In the genomic region with DNA sequence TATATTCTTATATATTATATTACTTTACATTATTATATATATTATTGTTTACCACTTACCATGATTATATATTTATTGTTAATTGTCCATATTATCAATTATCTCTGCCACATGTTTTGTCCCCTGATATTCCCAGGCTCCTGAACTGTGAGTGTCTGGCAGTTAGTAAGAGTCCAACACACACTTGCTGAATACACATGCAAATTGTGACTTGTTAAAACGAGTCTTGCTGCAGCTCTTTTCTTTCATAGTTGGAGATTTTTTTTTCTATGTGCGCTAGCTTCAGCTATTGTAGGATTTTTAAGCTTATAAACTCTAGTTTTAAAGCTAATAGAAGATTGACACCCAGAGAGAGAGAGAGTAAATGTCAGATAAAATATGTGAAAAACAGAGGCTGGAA, we compare ENCODE assay signal across 23 cellular contexts.
"Had no signal": no experiment of that assay in that cellular context is flagged by ENCODE, and none has a peak within 500 bp of the region (broad histone marks: within the 10 kb centered on the region; RNA-seq: fewer than 3 reads in every experiment).

No MANE protein-coding gene starts in this region.

- H3K4me1 Mint-ChIP-seq: activated naive CD4-positive, alpha-beta T cell treated with anti-CD3 and anti-CD28 coated beads, Interleukin-2, amount 50 U/mL, for 24 hours; central memory CD8-positive, alpha-beta T cell; naive thymus-derived CD8-positive, alpha-beta T cell; stimulated activated naive B cell treated with anti-CD40 and anti-IgM and Interleukin-4, amounts not matched to agents 10 μg/mL and 1 μg/mL and 100 μg/mL, for 72 hours had no signal

- H3K4me1 ChIP-seq: breast epithelium, lower lobe of right lung, right lobe of liver had no signal

- H3K27ac ChIP-seq: lower lobe of right lung, neutrophil, right lobe of liver, WERI-Rb-1 had no signal

- H3K27me3 ChIP-seq: breast epithelium, neutrophil, right lobe of liver, testis, uterus had no signal

- H3K36me3 ChIP-seq: breast epithelium, lower lobe of right lung, neutrophil, right lobe of liver, uterus, WERI-Rb-1 had no signal

- H3K36me3 Mint-ChIP-seq: activated naive CD4-positive, alpha-beta T cell treated with anti-CD3 and anti-CD28 coated beads, Interleukin-2, amount 50 U/mL, for 24 hours; naive thymus-derived CD8-positive, alpha-beta T cell had no signal

- DNase-seq: activated CD4-positive, CD25-positive, alpha-beta regulatory T cell treated with anti-CD3 and anti-CD28 coated beads, Interleukin-2, amount 50 U/mL, for 72 hours; activated gamma-delta T cell treated with Interleukin-2 at 50 U/mL for 16 hours; activated T-cell treated with anti-CD3 and anti-CD28 coated beads, Interleukin-2, amount 50 U/mL, for 1 hour; aorta; effector memory CD4-positive, alpha-beta T cell; islet precursor cell; lower lobe of right lung; naive thymus-derived CD8-positive, alpha-beta T cell; right lobe of liver; stimulated activated CD4-positive, alpha-beta T cell treated with anti-CD3 and anti-CD28 coated beads, Interleukin-2, amount 100 ng/mL, for 48 hours; stimulated activated CD8-positive, alpha-beta memory T cell treated with anti-CD3 and anti-CD28 coated beads, Interleukin-4, amount 100 ng/mL, for 48 hours; stimulated activated naive B cell treated with anti-CD40 and anti-IgM and Interleukin-4, amounts not matched to agents 10 μg/mL and 1 μg/mL and 100 μg/mL, for 72 hours; testis; trophoblast cell; uterus had no signal

- H3K9me3 Mint-ChIP-seq: activated naive CD4-positive, alpha-beta T cell treated with anti-CD3 and anti-CD28 coated beads, Interleukin-2, amount 50 U/mL, for 24 hours; central memory CD8-positive, alpha-beta T cell; T-helper 2 cell treated with Interferon-gamma antibody and Interleukin-4, amounts not matched to agents 5 μg/mL and 100 μg/mL, for 36 hours had no signal

- ATAC-seq: lower lobe of right lung; naive thymus-derived CD8-positive, alpha-beta T cell; right lobe of liver; stimulated activated naive B cell treated with anti-CD40 and anti-IgM and Interleukin-4, amounts not matched to agents 10 μg/mL and 1 μg/mL and 100 μg/mL, for 72 hours had no signal

- H3K4me3 ChIP-seq: breast epithelium, lower lobe of right lung, right lobe of liver, testis, uterus had no signal

- H3K4me3 Mint-ChIP-seq: activated naive CD4-positive, alpha-beta T cell treated with anti-CD3 and anti-CD28 coated beads, Interleukin-2, amount 50 U/mL, for 24 hours; central memory CD8-positive, alpha-beta T cell; naive thymus-derived CD8-positive, alpha-beta T cell; stimulated activated naive B cell treated with anti-CD40 and anti-IgM and Interleukin-4, amounts not matched to agents 10 μg/mL and 1 μg/mL and 100 μg/mL, for 72 hours; T-helper 2 cell treated with Interferon-gamma antibody and Interleukin-4, amounts not matched to agents 5 μg/mL and 100 μg/mL, for 36 hours had no signal

- FAIRE-seq: colon, endothelial cell of umbilical vein had no signal

- H3K27ac Mint-ChIP-seq: activated naive CD4-positive, alpha-beta T cell treated with anti-CD3 and anti-CD28 coated beads, Interleukin-2, amount 50 U/mL, for 24 hours; naive thymus-derived CD8-positive, alpha-beta T cell; stimulated activated naive B cell treated with anti-CD40 and anti-IgM and Interleukin-4, amounts not matched to agents 10 μg/mL and 1 μg/mL and 100 μg/mL, for 72 hours; T-helper 2 cell treated with Interferon-gamma antibody and Interleukin-4, amounts not matched to agents 5 μg/mL and 100 μg/mL, for 36 hours had no signal

- H3K9me3 ChIP-seq: breast epithelium, lower lobe of right lung, neutrophil, right lobe of liver, testis, uterus had no signal
